21 cellular contexts compared by ENCODE assay signal in the genomic region with DNA sequence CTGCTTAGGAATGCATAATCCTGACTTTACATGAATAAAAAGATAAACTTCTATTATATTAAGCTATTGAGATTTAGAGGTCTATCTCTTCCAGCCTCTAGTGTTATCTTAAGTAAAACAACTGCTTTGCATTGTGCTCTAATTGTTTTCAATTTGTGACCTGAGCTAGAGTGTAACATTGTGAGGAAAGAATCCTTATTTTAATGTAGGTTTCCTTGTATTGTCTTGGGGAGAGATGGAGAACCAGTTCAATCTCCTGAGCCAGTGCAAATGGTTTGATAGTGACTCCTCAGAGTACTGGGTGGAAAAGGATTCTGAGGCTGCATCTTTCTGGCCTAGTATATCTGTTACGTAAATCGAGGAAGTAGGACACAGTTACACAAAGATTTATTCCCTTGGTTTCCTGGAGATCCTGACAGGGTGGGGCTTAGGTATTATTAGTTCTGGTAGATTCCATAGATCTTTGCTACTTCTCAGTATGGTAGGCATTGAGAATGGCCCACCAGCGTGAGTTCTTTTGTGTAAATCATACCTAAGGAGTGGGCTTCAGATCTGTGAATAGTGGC.
"Had no signal": no experiment of that assay in that cellular context is flagged by ENCODE, and none has a peak within 500 bp of the region (broad histone marks: within the 10 kb centered on the region; RNA-seq: fewer than 3 reads in every experiment).

No MANE protein-coding gene starts in this region.

- H3K9me3 ChIP-seq: ascending aorta, body of pancreas had no signal

- H3K27ac ChIP-seq: ascending aorta, body of pancreas had no signal

- DNase-seq: activated B cell treated with CpG ODN at 0.5 μM for 24 hours; activated CD4-positive, alpha-beta T cell treated with anti-CD3 and anti-CD28 coated beads for 1 hour; activated CD4-positive, alpha-beta T cell treated with anti-CD3 and anti-CD28 coated beads, Interleukin-2, amount 10 ng/mL, durations not matched to agents 24 days and 14 days; activated CD4-positive, alpha-beta T cell treated with anti-CD3 and anti-CD28 coated beads, Interleukin-2, amount 50 U/mL, for 48 hours; activated CD8-positive, alpha-beta memory T cell treated with anti-CD3 and anti-CD28 coated beads, Interleukin-2, amount 10 ng/mL, durations not matched to agents 7 days and 5 days; activated effector memory CD4-positive, alpha-beta T cell treated with anti-CD3 and anti-CD28 coated beads, Interleukin-2, amount 50 U/mL, for 16 hours; activated naive CD4-positive, alpha-beta T cell treated with Interleukin-2 at 50 U/mL for 16 hours; activated naive CD8-positive, alpha-beta T cell treated with anti-CD3 and anti-CD28 coated beads, Interleukin-2, amount 50 U/mL, for 24 hours; activated T-cell treated with anti-CD3 and anti-CD28 coated beads, Interleukin-2, amount 50 U/mL, for 4 hours; amniotic stem cell; body of pancreas; central memory CD4-positive, alpha-beta T cell; Karpas-422; NCI-H2029; NCI-H446; NCI-H524; SIG-M5; T-helper 17 cell; T-helper 9 cell had no signal

- H3K27me3 ChIP-seq: ascending aorta, body of pancreas had no signal

- ATAC-seq: activated CD8-positive, alpha-beta memory T cell treated with anti-CD3 and anti-CD28 coated beads, Interleukin-2, amount 10 ng/mL, durations not matched to agents 7 days and 5 days; activated naive CD4-positive, alpha-beta T cell treated with anti-CD3 and anti-CD28 coated beads, Interleukin-2, amount 50 U/mL, for 72 hours; activated naive CD8-positive, alpha-beta T cell treated with anti-CD3 and anti-CD28 coated beads, Interleukin-2, amount 50 U/mL, for 24 hours; activated T-cell treated with anti-CD3 and anti-CD28 coated beads, Interleukin-2, amount 50 U/mL, for 4 hours; body of pancreas; T-helper 17 cell had no signal

- H3K36me3 ChIP-seq: ascending aorta had no signal

- H3K4me1 ChIP-seq: ascending aorta, body of pancreas had no signal

- H3K4me3 ChIP-seq: ascending aorta, body of pancreas had no signal
